Comparison of ENCODE assay signal across 1 cellular context in genomic region chr20:40683894-40684268, GRCh38.
TF ChIP-seq lines count a peak whose summit lies in the region.

No MANE protein-coding gene starts in this region.

TF ChIP-seq in WTC11, 78 proteins besides CTCF, POLR2A, EP300 and RAD21 (continued from another document):
- no peak for TF ChIP-seq ATF6 (CRISPR knock-in tag; IDR thresholded peaks at IDR 0.05)
- no peak for TF ChIP-seq ZNF232 (CRISPR knock-in tag; IDR thresholded peaks at IDR 0.05)
- TF ChIP-seq HMGA2 (CRISPR knock-in tag; IDR thresholded peaks at IDR 0.05), result no peak
- no peak for TF ChIP-seq CDX4 (CRISPR knock-in tag; IDR thresholded peaks at IDR 0.05; ENCODE audit: borderline replicate concordance)
